In genomic region chr2:118114863-118115262, GRCh38 we compare ENCODE assay signal across 19 cellular contexts.
"Had no signal": no experiment of that assay in that cellular context is flagged by ENCODE, and none has a peak within 500 bp of the region (broad histone marks: within the 10 kb centered on the region; RNA-seq: fewer than 3 reads in every experiment).

No MANE protein-coding gene starts in this region.

- ATAC-seq: activated CD4-positive, CD25-positive, alpha-beta regulatory T cell treated with anti-CD3 and anti-CD28 coated beads, Interleukin-2, amount 50 U/mL, for 24 hours; heart right ventricle; natural killer cell had no signal

- H3K36me3 ChIP-seq: colonic mucosa, right atrium auricular region, tibial nerve, WERI-Rb-1 had no signal

- H3K4me3 ChIP-seq: cardiac muscle cell, colonic mucosa, dorsolateral prefrontal cortex, heart right ventricle, right atrium auricular region, tibial nerve had no signal

- H3K9me3 ChIP-seq: colonic mucosa, heart right ventricle, right atrium auricular region, tibial nerve had no signal

- H3K27ac ChIP-seq: cardiac muscle cell, colonic mucosa, dorsolateral prefrontal cortex, heart right ventricle, right atrium auricular region, tibial nerve, WERI-Rb-1 had no signal

- H3K27me3 ChIP-seq: cardiac muscle cell, colonic mucosa, dorsolateral prefrontal cortex, heart right ventricle, right atrium auricular region, tibial nerve had no signal

- DNase-seq: activated CD4-positive, alpha-beta memory T cell treated with anti-CD3 and anti-CD28 coated beads, Interleukin-2, amount 10 ng/mL, durations not matched to agents 7 days and 5 days; activated CD4-positive, alpha-beta T cell treated with anti-CD3 and anti-CD28 coated beads, Interleukin-2, amount 10 ng/mL, durations not matched to agents 7 days and 5 days; activated CD8-positive, alpha-beta memory T cell treated with anti-CD3 and anti-CD28 coated beads, Interleukin-2, amount 50 U/mL, for 48 hours; activated naive CD4-positive, alpha-beta T cell treated with Interleukin-2 at 50 U/mL for 16 hours; activated T-cell treated with anti-CD3 and anti-CD28 coated beads, Interleukin-2, amount 50 U/mL, for 24 hours; anterior cingulate cortex; cerebellar nuclear complex; colonic mucosa; dorsolateral prefrontal cortex; effector memory CD4-positive, alpha-beta T cell; heart right ventricle; mesenchymal stem cell; natural killer cell; stimulated activated naive CD4-positive, alpha-beta T cell treated with Interleukin-2 at 50 U/mL for 16 hours; WERI-Rb-1 had no signal

- H3K4me1 ChIP-seq: colonic mucosa, right atrium auricular region had no signal
